In genomic region chrX:151889451-151889850, GRCh38 we compare ENCODE assay signal across 35 cellular contexts. TPM values are rescaled to one million over a fixed set of nuclear protein-coding genes. Genes with fewer than 3 reads are reported as not detected.
"Had no signal": no experiment of that assay in that cellular context is flagged by ENCODE, and none has a peak within 500 bp of the region (broad histone marks: within the 10 kb centered on the region; RNA-seq: fewer than 3 reads in every experiment).

No MANE protein-coding gene starts in this region.

- H3K4me1 ChIP-seq: ascending aorta had no signal

- DNase-seq: activated B cell treated with CpG ODN at 0.5 μM for 24 hours; activated CD4-positive, alpha-beta memory T cell treated with anti-CD3 and anti-CD28 coated beads for 36 hours; activated CD4-positive, alpha-beta T cell treated with anti-CD3 and anti-CD28 coated beads for 4 hours; activated CD4-positive, alpha-beta T cell treated with anti-CD3 and anti-CD28 coated beads, Interleukin-2, amount 10 ng/mL, durations not matched to agents 24 days and 14 days; activated CD4-positive, alpha-beta T cell treated with anti-CD3 and anti-CD28 coated beads, Interleukin-2, amount 50 U/mL, for 1 hour; activated CD4-positive, alpha-beta T cell treated with anti-CD3 and anti-CD28 coated beads, Interleukin-2, amount 50 U/mL, for 4 hours; activated CD4-positive, CD25-positive, alpha-beta regulatory T cell treated with anti-CD3 and anti-CD28 coated beads, Interleukin-2, amount 50 U/mL, for 72 hours; activated CD8-positive, alpha-beta memory T cell treated with anti-CD3 and anti-CD28 coated beads, Interleukin-2, amount 50 U/mL, for 4 hours; activated CD8-positive, alpha-beta T cell treated with anti-CD3 and anti-CD28 coated beads for 36 hours; activated effector memory CD4-positive, alpha-beta T cell treated with anti-CD3 and anti-CD28 coated beads, Interleukin-2, amount 50 U/mL, for 16 hours; activated gamma-delta T cell treated with Interleukin-2 at 50 U/mL for 16 hours; activated naive CD4-positive, alpha-beta T cell; activated naive CD4-positive, alpha-beta T cell treated with anti-CD3 and anti-CD28 coated beads, Interleukin-2, amount 10 ng/mL, durations not matched to agents 7 days and 5 days; activated naive CD8-positive, alpha-beta T cell treated with anti-CD3 and anti-CD28 coated beads, Interleukin-2, amount 10 ng/mL, durations not matched to agents 7 days and 5 days; activated naive CD8-positive, alpha-beta T cell treated with anti-CD3 and anti-CD28 coated beads, Interleukin-2, amount 50 U/mL, for 24 hours; activated T-cell treated with anti-CD3 and anti-CD28 coated beads for 4 hours; activated T-cell treated with anti-CD3 and anti-CD28 coated beads, Interleukin-2, amount 50 U/mL, for 1 hour; activated T-cell treated with anti-CD3 and anti-CD28 coated beads, Interleukin-2, amount 50 U/mL, for 4 hours; activated T-cell treated with anti-CD3 and anti-CD28 coated beads, Interleukin-2, amount 50 U/mL, for 72 hours; amygdala; anterior cingulate cortex; caudate nucleus; cerebellar nuclear complex; T-helper 1 cell; T-helper 2 cell; T-helper 9 cell had no signal

- H3K27me3 ChIP-seq: ascending aorta, cardiac muscle cell had no signal

- H3K4me3 ChIP-seq: ascending aorta, cardiac muscle cell had no signal

- H3K36me3 ChIP-seq: ascending aorta, cardiac muscle cell had no signal

- H3K27ac ChIP-seq: ascending aorta, cardiac muscle cell, VCaP had no signal

- H3K9me3 ChIP-seq: ascending aorta had no signal

- ATAC-seq: activated CD8-positive, alpha-beta T cell treated with anti-CD3 and anti-CD28 coated beads for 36 hours; activated naive CD8-positive, alpha-beta T cell treated with anti-CD3 and anti-CD28 coated beads, Interleukin-2, amount 50 U/mL, for 24 hours; activated T-cell treated with anti-CD3 and anti-CD28 coated beads, Interleukin-2, amount 50 U/mL, for 4 hours; activated T-cell treated with anti-CD3 and anti-CD28 coated beads, Interleukin-2, amount 50 U/mL, for 72 hours; activated T-helper 17 cell treated with anti-CD3 and anti-CD28 coated beads, Interleukin-2, amount 50 U/mL, for 72 hours had no signal

- FAIRE-seq: bronchial epithelial cell, TTC549 had no signal

RNA-seq across cellular contexts. Expression of gene MAGEA4, which starts 23.2 kb away (rescaled TPM):
- total RNA-seq: activated B cell treated with CpG ODN at 0.5 μM for 24 hours; activated CD4-positive, alpha-beta memory T cell treated with anti-CD3 and anti-CD28 coated beads for 36 hours; activated CD4-positive, alpha-beta T cell treated with anti-CD3 and anti-CD28 coated beads, Interleukin-2, amount 10 ng/mL, durations not matched to agents 24 days and 14 days; activated CD8-positive, alpha-beta memory T cell treated with anti-CD3 and anti-CD28 coated beads for 36 hours; activated CD8-positive, alpha-beta T cell treated with anti-CD3 and anti-CD28 coated beads for 36 hours; activated naive CD8-positive, alpha-beta T cell treated with anti-CD3 and anti-CD28 coated beads, Interleukin-2, amount 10 ng/mL, durations not matched to agents 7 days and 5 days; activated T-cell treated with anti-CD3 and anti-CD28 coated beads, Interleukin-2, amount 50 U/mL, for 4 hours; activated T-cell treated with anti-CD3 and anti-CD28 coated beads, Interleukin-2, amount 50 U/mL, for 72 hours; activated T-helper 1 cell treated with anti-CD3 and anti-CD28 coated beads, Interleukin-12 subunit alpha, Interleukin-12 subunit beta, Interleukin-2, Interleukin-4 antibody, amounts not matched to agents 30 ng/mL and 10 ng/mL and 1 ng/mL, durations not matched to agents 14 hours and 24 hours and 36 hours; activated T-helper 17 cell treated with anti-CD3 and anti-CD28 coated beads, Interleukin-2, amount 50 U/mL, for 72 hours; ascending aorta; bronchial epithelial cell; cardiac muscle cell had no signal
- polyA plus RNA-seq: adipose tissue, cardiac muscle cell had no signal
